24 cellular contexts compared by ENCODE assay signal in genomic region chr6:45563902-45564301, GRCh38.
"Had no signal": no experiment of that assay in that cellular context is flagged by ENCODE, and none has a peak within 500 bp of the region (broad histone marks: within the 10 kb centered on the region; RNA-seq: fewer than 3 reads in every experiment).

No MANE protein-coding gene starts in this region.

- ATAC-seq: activated CD8-positive, alpha-beta memory T cell treated with anti-CD3 and anti-CD28 coated beads, Interleukin-2, amount 10 ng/mL, durations not matched to agents 7 days and 5 days; T-helper 17 cell; WTC11 had no signal

- H3K4me1 ChIP-seq: Peyer's patch had no signal

- DNase-seq: activated CD4-positive, alpha-beta T cell treated with anti-CD3 and anti-CD28 coated beads for 48 hours; activated CD4-positive, alpha-beta T cell treated with anti-CD3 and anti-CD28 coated beads, Interleukin-2, amount 50 U/mL, for 48 hours; activated CD4-positive, CD25-positive, alpha-beta regulatory T cell treated with anti-CD3 and anti-CD28 coated beads, Interleukin-2, amount 50 U/mL, for 72 hours; activated CD8-positive, alpha-beta memory T cell treated with anti-CD3 and anti-CD28 coated beads, Interleukin-2, amount 10 ng/mL, durations not matched to agents 7 days and 5 days; activated effector memory CD4-positive, alpha-beta T cell treated with Interleukin-2 at 50 U/mL for 16 hours; activated naive CD4-positive, alpha-beta T cell; activated T-cell treated with anti-CD3 and anti-CD28 coated beads, Interleukin-2, amount 50 U/mL, for 24 hours; aorta; MG63; MV-4-11; NCI-H1105; NCI-H1436; NCI-H1694 treated with DMSO at 0.1 percent for 48 hours; NCI-H2081; NCI-H446; NCI-H524; Peyer's patch; SHP77 treated with DMSO at 0.1 percent for 48 hours; T-helper 17 cell; T-helper 9 cell had no signal

- H3K27ac ChIP-seq: Peyer's patch, RWPE1 had no signal

- H3K27me3 Mint-ChIP-seq: activated naive CD4-positive, alpha-beta T cell treated with anti-CD3 and anti-CD28 coated beads, Interleukin-2, amount 50 U/mL, for 24 hours; activated T-cell treated with anti-CD3 and anti-CD28 coated beads, Interleukin-2, amount 50 U/mL, for 24 hours; T-helper 17 cell had no signal

- H3K4me3 ChIP-seq: MG63, Peyer's patch had no signal

- H3K9me3 Mint-ChIP-seq: WTC11 had no signal

- H3K36me3 ChIP-seq: MG63, Peyer's patch had no signal

- H3K27me3 ChIP-seq: MG63, Peyer's patch had no signal

- H3K36me3 Mint-ChIP-seq: activated naive CD4-positive, alpha-beta T cell treated with anti-CD3 and anti-CD28 coated beads, Interleukin-2, amount 50 U/mL, for 24 hours; WTC11 had no signal

- H3K27ac Mint-ChIP-seq: activated CD8-positive, alpha-beta memory T cell treated with anti-CD3 and anti-CD28 coated beads, Interleukin-2, amount 10 ng/mL, durations not matched to agents 7 days and 5 days; activated naive CD4-positive, alpha-beta T cell treated with anti-CD3 and anti-CD28 coated beads, Interleukin-2, amount 50 U/mL, for 24 hours; activated T-cell treated with anti-CD3 and anti-CD28 coated beads, Interleukin-2, amount 50 U/mL, for 24 hours; activated T-helper 1 cell treated with anti-CD3 and anti-CD28 coated beads, Interleukin-12 subunit alpha, Interleukin-12 subunit beta, Interleukin-2, Interleukin-4 antibody, amounts not matched to agents 30 ng/mL and 10 ng/mL and 1 ng/mL, durations not matched to agents 14 hours and 24 hours and 36 hours; T-helper 17 cell; WTC11 had no signal

- H3K9me3 ChIP-seq: MG63, Peyer's patch had no signal

- H3K4me3 Mint-ChIP-seq: activated CD8-positive, alpha-beta memory T cell treated with anti-CD3 and anti-CD28 coated beads, Interleukin-2, amount 10 ng/mL, durations not matched to agents 7 days and 5 days; activated naive CD4-positive, alpha-beta T cell treated with anti-CD3 and anti-CD28 coated beads, Interleukin-2, amount 50 U/mL, for 24 hours; activated T-cell treated with anti-CD3 and anti-CD28 coated beads, Interleukin-2, amount 50 U/mL, for 24 hours; activated T-helper 1 cell treated with anti-CD3 and anti-CD28 coated beads, Interleukin-12 subunit alpha, Interleukin-12 subunit beta, Interleukin-2, Interleukin-4 antibody, amounts not matched to agents 30 ng/mL and 10 ng/mL and 1 ng/mL, durations not matched to agents 14 hours and 24 hours and 36 hours; T-helper 17 cell; WTC11 had no signal
